10 cellular contexts compared by ENCODE assay signal in genomic region chr10:132408367-132408781, GRCh38. TPM values are rescaled to one million over a fixed set of nuclear protein-coding genes. Genes with fewer than 3 reads are reported as not detected.
DNase-seq lines count a peak whose midpoint lies in the region; ATAC-seq, FAIRE-seq and TF ChIP-seq lines count a peak whose summit lies in the region.
"Had no signal": no experiment of that assay in that cellular context is flagged by ENCODE, and none has a peak within 500 bp of the region (broad histone marks: within the 10 kb centered on the region; RNA-seq: fewer than 3 reads in every experiment).

No MANE protein-coding gene starts in this region.

- FAIRE-seq in pancreas (lab: Jason Lieb, UNC): no peak

- H3K4me1 ChIP-seq in CD8-positive, alpha-beta T cell (ENCODE audit: insufficient read depth, low read length): peaks cover 19% of the 10 kb centered on the region
- peaks cover 70 to 81% (median 79%) of the 10 kb centered on the region in 3 donors for H3K4me1 ChIP-seq in pancreas

- ATAC-seq in CD8-positive, alpha-beta T cell: peak; percentile 33
- ATAC-seq in T-helper 17 cell (peak; percentile 24), left ventricle myocardium superior (peak; percentile 25), pancreas (peak in 3 of 4 donors; percentile 3 to 13 (median 8))

- intact Hi-C loops in CD8-positive, alpha-beta T cell (cut with DNase I, micrococcal nuclease): no loop called here
- intact Hi-C loops in left ventricle myocardium superior (cut with micrococcal nuclease): no loop called here
- intact Hi-C loops in pancreas (cut with DNase I): no loop called here

- no peaks in the 10 kb centered on the region for H3K36me3 ChIP-seq in CD8-positive, alpha-beta T cell (ENCODE audit: insufficient read depth, low read length)
- peaks cover 0 to 18% (median 16%) of the 10 kb centered on the region in 3 donors for H3K36me3 ChIP-seq in pancreas

- no peak for DNase-seq in CD8-positive, alpha-beta T cell
- DNase-seq in T-helper 17 cell (no peak), left ventricle myocardium superior (no peak), pancreas (peak; percentile 60 to 86 (median 72)), NCI-H2171 treated with DMSO at 0.1 percent for 48 hours (lab: John Stamatoyannopoulos, UW) (no peak), HK-2 (ENCODE audit: unreplicated experiment) (no peak), SW480 (ENCODE audit: low spot score) (no peak), HuH-7 (ENCODE audit: low spot score) (no peak)
- DNase-seq: HFFc6, NCI-H146 had no signal

- CTCF ChIA-PET in CD8-positive, alpha-beta T cell (lab: Charles Lee): interaction anchor here (1.4 kb wide), 1 partner anchor 12 kb away, joined by 3 read pairs; no protein-coding TSS in a partner anchor

- no peak for TF ChIP-seq CTCF in CD8-positive, alpha-beta T cell (IDR thresholded peaks at IDR 0.05)
- no peak for TF ChIP-seq CTCF in pancreas (IDR thresholded peaks at IDR 0.05)

- H3K27me3 Mint-ChIP-seq in CD8-positive, alpha-beta T cell (ENCODE audit: low read depth): no peaks in the 10 kb centered on the region
- no peaks in the 10 kb centered on the region for H3K27me3 Mint-ChIP-seq in T-helper 17 cell

- H3K36me3 Mint-ChIP-seq in CD8-positive, alpha-beta T cell: peaks cover 19% of the 10 kb centered on the region
- H3K36me3 Mint-ChIP-seq in T-helper 17 cell (ENCODE audit: low read depth): no peaks in the 10 kb centered on the region

- H3K9me3 Mint-ChIP-seq in CD8-positive, alpha-beta T cell: no peaks in the 10 kb centered on the region
- H3K9me3 Mint-ChIP-seq: HFFc6 had no signal

- H3K4me3 Mint-ChIP-seq in CD8-positive, alpha-beta T cell: peak overlapping the region; percentile 71
- peak overlapping the region; percentile 28 for H3K4me3 Mint-ChIP-seq in T-helper 17 cell
- H3K4me3 Mint-ChIP-seq: HFFc6 had no signal

- POLR2A ChIA-PET in CD8-positive, alpha-beta T cell (lab: Charles Lee): no interaction called here

- H3K4me3 ChIP-seq in CD8-positive, alpha-beta T cell (ENCODE audit: low read depth, low read length): peak overlapping the region; percentile 23
- H3K4me3 ChIP-seq in pancreas: peak overlapping the region in 2 of 4 donors; percentile 29 to 33

- peaks cover 9% of the 10 kb centered on the region for H3K4me1 Mint-ChIP-seq in CD8-positive, alpha-beta T cell (ENCODE audit: low read depth)
- H3K4me1 Mint-ChIP-seq in T-helper 17 cell: peaks cover 9% of the 10 kb centered on the region

- H3K27ac ChIP-seq in CD8-positive, alpha-beta T cell (ENCODE audit: low read depth, low read length): no peak overlapping the region
- H3K27ac ChIP-seq in pancreas: peak overlapping the region; percentile 94 to 100 (median 98)

- H3K27me3 ChIP-seq in CD8-positive, alpha-beta T cell (ENCODE audit: insufficient read depth, low read length): no peaks in the 10 kb centered on the region
- no peaks in the 10 kb centered on the region for H3K27me3 ChIP-seq in pancreas

- no peak overlapping the region for H3K27ac Mint-ChIP-seq in CD8-positive, alpha-beta T cell
- H3K27ac Mint-ChIP-seq in T-helper 17 cell: no peak overlapping the region

- 4 to 8% methylated on average over 18 to 20 of the region's 20 CpGs for WGBS in pancreas, 2 donors

- no peaks in the 10 kb centered on the region for H3K9me3 ChIP-seq in CD8-positive, alpha-beta T cell (ENCODE audit: low read length)
- H3K9me3 ChIP-seq in T-helper 17 cell (ENCODE audit: control insufficient read depth, low read length, poor library complexity, severe bottlenecking): no peaks in the 10 kb centered on the region
- H3K9me3 ChIP-seq in pancreas: no peaks in the 10 kb centered on the region

RNA-seq across cellular contexts. Expression of gene PWWP2B, which starts 11.4 kb away (rescaled TPM):
- total RNA-seq in CD8-positive, alpha-beta T cell: 10 to 100 TPM; 25.6 to 27.1 TPM
- total RNA-seq in T-helper 17 cell: 10 to 100 TPM; 15.7 to 16.7 TPM
- 19.9 TPM for total RNA-seq in left ventricle myocardium superior
- total RNA-seq in pancreas: 10 to 100 TPM; 17.8 to 44.1 (median 25.9) TPM
- polyA plus RNA-seq in pancreas: 10 to 100 TPM; 23.5 to 25.2 TPM

Comparison
In these comparisons a context has a peak if more than half of its experiments do, and no peak if none do; other contexts are left out.
1. DNase-seq: peak in pancreas (6 of 6); none in CD8-positive, alpha-beta T cell (0 of 7), T-helper 17 cell (0 of 3), left ventricle myocardium superior (single experiment), NCI-H2171 treated with DMSO at 0.1 percent for 48 hours (single experiment), HK-2 (single experiment), SW480 (single experiment) and HuH-7 (single experiment).
2. Peak in every context shown above with its lines, with median percentiles within 50 percentile points of each other: ATAC-seq.